In genomic region chr4:176882201-176882600, GRCh38 we compare ENCODE assay signal across 15 cellular contexts.
"Had no signal": no experiment of that assay in that cellular context is flagged by ENCODE, and none has a peak within 500 bp of the region (broad histone marks: within the 10 kb centered on the region; RNA-seq: fewer than 3 reads in every experiment).

No MANE protein-coding gene starts in this region.

- H3K27me3 ChIP-seq: transverse colon had no signal

- H3K4me1 ChIP-seq: parathyroid adenoma, transverse colon had no signal

- H3K9ac ChIP-seq: parathyroid adenoma had no signal

- H3K79me2 ChIP-seq: parathyroid adenoma had no signal

- H3K9me3 ChIP-seq: transverse colon had no signal

- H3K36me3 ChIP-seq: transverse colon, WERI-Rb-1 had no signal

- H3K27ac ChIP-seq: parathyroid adenoma, transverse colon, WERI-Rb-1 had no signal

- ATAC-seq: activated CD8-positive, alpha-beta memory T cell treated with anti-CD3 and anti-CD28 coated beads, Interleukin-2, amount 10 ng/mL, durations not matched to agents 7 days and 5 days; esophagus mucosa; naive thymus-derived CD8-positive, alpha-beta T cell had no signal

- H2AFZ ChIP-seq: parathyroid adenoma had no signal

- H3K4me3 ChIP-seq: transverse colon had no signal

- DNase-seq: activated CD4-positive, alpha-beta memory T cell treated with anti-CD3 and anti-CD28 coated beads for 36 hours; activated CD8-positive, alpha-beta memory T cell treated with anti-CD3 and anti-CD28 coated beads, Interleukin-2, amount 10 ng/mL, durations not matched to agents 7 days and 5 days; activated naive CD4-positive, alpha-beta T cell treated with anti-CD3 and anti-CD28 coated beads, Interleukin-2, amount 10 ng/mL, durations not matched to agents 7 days and 5 days; activated T-cell treated with anti-CD3 and anti-CD28 coated beads, Interleukin-2, amount 50 U/mL, for 24 hours; mesenchymal stem cell; naive thymus-derived CD8-positive, alpha-beta T cell; stimulated activated CD4-positive, alpha-beta T cell treated with anti-CD3 and anti-CD28 coated beads, Interleukin-4, amount 100 ng/mL, for 1 hour; stimulated activated CD8-positive, alpha-beta memory T cell treated with anti-CD3 and anti-CD28 coated beads, Interleukin-4, amount 100 ng/mL, for 48 hours; stimulated activated naive CD4-positive, alpha-beta T cell treated with Interleukin-2 at 50 U/mL for 16 hours; substantia nigra; T-helper 1 cell; transverse colon; WERI-Rb-1 had no signal
